1 cellular context compared by ENCODE assay signal in genomic region chr14:61514927-61515326, GRCh38.
TF ChIP-seq lines count a peak whose summit lies in the region.

No MANE protein-coding gene starts in this region.

TF ChIP-seq in IMR-90, 13 proteins besides CTCF, POLR2A, EP300 and RAD21:
- TF ChIP-seq RFX5 (IDR thresholded peaks at IDR 0.05; ENCODE audit: low read depth, low read length) (no peak), CHD1 (IDR thresholded peaks at IDR 0.05; ENCODE audit: low read depth, low read length) (no peak), MAFK (IDR thresholded peaks at IDR 0.05; ENCODE audit: low read depth, low read length) (no peak), BHLHE40 (IDR thresholded peaks at IDR 0.05; ENCODE audit: low read depth, low read length) (no peak), MAZ (IDR thresholded peaks at IDR 0.05; ENCODE audit: borderline replicate concordance, low read depth, low read length) (no peak), MXI1 (IDR thresholded peaks at IDR 0.05; ENCODE audit: borderline replicate concordance, low read depth, low read length) (no peak), NFE2L2 (IDR thresholded peaks at IDR 0.05; ENCODE audit: low read depth, low read length) (no peak), RCOR1 (IDR thresholded peaks at IDR 0.05; ENCODE audit: insufficient replicate concordance, low read length) (no peak), USF2 (IDR thresholded peaks at IDR 0.05; ENCODE audit: low read depth, low read length) (no peak)
- TF ChIP-seq, protein P1, sequence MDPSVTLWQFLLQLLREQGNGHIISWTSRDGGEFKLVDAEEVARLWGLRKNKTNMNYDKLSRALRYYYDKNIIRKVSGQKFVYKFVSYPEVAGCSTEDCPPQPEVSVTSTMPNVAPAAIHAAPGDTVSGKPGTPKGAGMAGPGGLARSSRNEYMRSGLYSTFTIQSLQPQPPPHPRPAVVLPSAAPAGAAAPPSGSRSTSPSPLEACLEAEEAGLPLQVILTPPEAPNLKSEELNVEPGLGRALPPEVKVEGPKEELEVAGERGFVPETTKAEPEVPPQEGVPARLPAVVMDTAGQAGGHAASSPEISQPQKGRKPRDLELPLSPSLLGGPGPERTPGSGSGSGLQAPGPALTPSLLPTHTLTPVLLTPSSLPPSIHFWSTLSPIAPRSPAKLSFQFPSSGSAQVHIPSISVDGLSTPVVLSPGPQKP (IDR thresholded peaks at IDR 0.05; ENCODE audit: borderline replicate concordance, low read depth, low read length) = no peak
TF ChIP-seq in IMR-90: peak in this region for 0.
